In the genomic region with DNA sequence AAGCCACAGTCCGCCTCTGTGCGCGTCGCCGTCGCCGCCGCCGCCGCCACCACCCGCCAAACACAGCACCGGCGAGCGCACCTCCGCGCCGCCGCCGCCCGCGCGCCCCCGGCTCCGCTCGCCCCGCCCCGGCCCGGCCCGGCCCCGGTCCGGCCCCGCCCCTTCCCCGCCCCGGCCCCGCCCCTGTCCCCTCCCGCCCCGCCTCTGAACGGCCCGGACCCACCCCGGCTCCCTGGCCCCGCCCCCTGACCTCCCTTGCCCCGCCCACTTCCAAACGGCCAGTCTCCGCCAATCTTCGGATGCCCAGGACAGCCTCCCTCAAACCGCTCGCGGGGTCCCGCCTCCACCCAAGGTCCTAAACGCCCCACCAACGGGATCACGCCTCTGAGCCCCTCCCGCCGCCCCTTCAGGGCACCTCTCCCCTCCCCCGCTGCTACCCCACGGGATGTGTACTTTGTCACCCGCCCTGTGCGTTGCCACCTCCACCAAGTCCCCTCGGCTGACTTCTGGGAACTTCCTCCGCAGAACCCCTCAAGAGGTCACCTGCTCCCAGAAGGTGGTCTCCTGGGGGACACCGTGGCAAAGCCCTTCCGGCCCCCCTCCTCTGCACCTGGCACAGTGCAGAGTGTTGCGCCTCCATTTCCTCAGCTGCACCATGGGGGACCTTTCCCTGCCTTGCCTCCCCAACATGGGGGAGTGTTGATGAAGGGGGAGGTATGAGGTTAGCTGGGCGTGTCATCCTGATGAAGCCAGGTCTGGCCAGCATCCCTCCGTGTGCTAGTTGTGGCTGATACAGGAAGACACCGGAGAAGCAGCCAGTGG, we compare ENCODE assay signal across 8 cellular contexts. TPM values are rescaled to one million over a fixed set of nuclear protein-coding genes. Genes with fewer than 3 reads are reported as not detected.
A peak's percentile ranks its signal among the peaks of the same experiment; 100 is the strongest.
DNase-seq lines count a peak whose midpoint lies in the region; ATAC-seq and TF ChIP-seq lines count a peak whose summit lies in the region.

A gene (minus strand): TSS at position 85 of the 822 bp plus-strand sequence. CDS start 191 bp downstream, outside the sequence.

- CTCF ChIA-PET in GM10248 (lab: Yijun Ruan, JAX), result interaction anchor here (1.4 kb wide), 1 partner anchor 26 kb away, joined by 4 read pairs; no protein-coding TSS in a partner anchor

- H3K36me3 ChIP-seq in SJCRH30, result no peaks in the 10 kb centered on the region
- no peaks in the 10 kb centered on the region for H3K36me3 ChIP-seq in neural cell (ENCODE audit: insufficient read depth, low read length)

- ATAC-seq in HG03460 (IDR thresholded peaks at IDR 0.05; ENCODE audit: unreplicated experiment), result peak; percentile 58
- ATAC-seq in GM18520 (IDR thresholded peaks at IDR 0.05; ENCODE audit: unreplicated experiment), result no peak

- peaks cover 10% of the 10 kb centered on the region for H4K20me1 ChIP-seq in neural cell (ENCODE audit: insufficient read depth)

- no peaks in the 10 kb centered on the region for H3K4me1 ChIP-seq in SJCRH30

- no peaks in the 10 kb centered on the region for H3K9me2 ChIP-seq in neural cell (ENCODE audit: insufficient read depth, low read length)

- peak within 1 kb of the TSS; percentile 88 for H3K27ac Mint-ChIP-seq in stimulated activated naive CD8-positive, alpha-beta T cell treated with anti-CD3 and anti-CD28 coated beads, Interleukin-15, Interleukin-2, amounts not matched to agents 100 ng/mL and 50 ng/mL, for 24 hours

- H3K27me3 ChIP-seq in SJCRH30 (no peaks in the 10 kb centered on the region), neural cell (ENCODE audit: insufficient read depth, low read depth, low read length) (no peaks in the 10 kb centered on the region)

- peak within 1 kb of the TSS; percentile 66 for H3K4me3 ChIP-seq in SJCRH30
- peak within 1 kb of the TSS; percentile 64 for H3K4me3 ChIP-seq in fibroblast of villous mesenchyme (ENCODE audit: low read depth, low read length)
- H3K4me3 ChIP-seq in neural cell (ENCODE audit: low read length), result peak within 1 kb of the TSS; percentile 97

- no peaks in the 10 kb centered on the region for H3K9me3 Mint-ChIP-seq in stimulated activated naive CD8-positive, alpha-beta T cell treated with anti-CD3 and anti-CD28 coated beads, Interleukin-15, Interleukin-2, amounts not matched to agents 100 ng/mL and 50 ng/mL, for 24 hours

- H3K4me2 ChIP-seq in neural cell (ENCODE audit: low read length), result peak within 1 kb of the TSS; percentile 77

- peak within 1 kb of the TSS; percentile 51 for H2AFZ ChIP-seq in neural cell (ENCODE audit: low read depth, low read length)

- no peaks in the 10 kb centered on the region for H3K27me3 Mint-ChIP-seq in stimulated activated naive CD8-positive, alpha-beta T cell treated with anti-CD3 and anti-CD28 coated beads, Interleukin-15, Interleukin-2, amounts not matched to agents 100 ng/mL and 50 ng/mL, for 24 hours

- no peak for TF ChIP-seq RAD21 in neural cell (conservative IDR thresholded peaks at IDR 0.05)

- H3F3A ChIP-seq in neural cell (ENCODE audit: insufficient read depth, low read length, poor library complexity, severe bottlenecking), result no peaks in the 10 kb centered on the region

- no peak within 1 kb of the TSS for H3K27ac ChIP-seq in SJCRH30
- H3K27ac ChIP-seq in neural cell (ENCODE audit: low read length), result peak within 1 kb of the TSS; percentile 75

- no peaks in the 10 kb centered on the region for H3K9me3 ChIP-seq in SJCRH30 (replicated peaks)
- no peaks in the 10 kb centered on the region for H3K9me3 ChIP-seq in neural cell (ENCODE audit: low read length)

- H3K4me1 Mint-ChIP-seq in stimulated activated naive CD8-positive, alpha-beta T cell treated with anti-CD3 and anti-CD28 coated beads, Interleukin-15, Interleukin-2, amounts not matched to agents 100 ng/mL and 50 ng/mL, for 24 hours (ENCODE audit: low read depth), result peaks cover 54% of the 10 kb centered on the region

- peak within 1 kb of the TSS; percentile 90 for H3K4me3 Mint-ChIP-seq in stimulated activated naive CD8-positive, alpha-beta T cell treated with anti-CD3 and anti-CD28 coated beads, Interleukin-15, Interleukin-2, amounts not matched to agents 100 ng/mL and 50 ng/mL, for 24 hours

- peak within 1 kb of the TSS; percentile 98 for H3K9ac ChIP-seq in neural cell (ENCODE audit: low read length)

- TF ChIP-seq CTCF in GM10248 (IDR thresholded peaks at IDR 0.05; ENCODE audit: control extremely low read depth, extremely low read depth, low read depth, missing control alignments) (no peak), fibroblast of villous mesenchyme (IDR thresholded peaks at IDR 0.05; ENCODE audit: insufficient read depth, low read depth, low read length) (no peak), neural cell (IDR thresholded peaks at IDR 0.05; ENCODE audit: poor library complexity, severe bottlenecking) (no peak)

- POLR2A ChIA-PET in GM10248 (lab: Yijun Ruan, JAX), result no interaction called here

- H3K36me3 Mint-ChIP-seq in stimulated activated naive CD8-positive, alpha-beta T cell treated with anti-CD3 and anti-CD28 coated beads, Interleukin-15, Interleukin-2, amounts not matched to agents 100 ng/mL and 50 ng/mL, for 24 hours (ENCODE audit: low read depth), result peaks cover 5% of the 10 kb centered on the region

- TF ChIP-seq EP300 in neural cell (conservative IDR thresholded peaks at IDR 0.05; ENCODE audit: poor library complexity, severe bottlenecking), result no peak

- DNase-seq in GM10248 (ENCODE audit: extremely low spot score) (peak; percentile 98), SJCRH30 (peak; percentile 74 to 77), activated gamma-delta T cell treated with Interleukin-2 at 50 U/mL for 16 hours (peak; percentile 85), fibroblast of villous mesenchyme (ENCODE audit: low read depth) (peak; percentile 78)

- H3K79me2 ChIP-seq in neural cell (replicated peaks; ENCODE audit: insufficient read depth, low read length), result peaks cover 36% of the 10 kb centered on the region

TF ChIP-seq in neural cell, 6 proteins besides CTCF, POLR2A, EP300 and RAD21:
- peak; percentile 67 for TF ChIP-seq POLR2AphosphoS5 (IDR thresholded peaks at IDR 0.05)
- TF ChIP-seq, protein P1, sequence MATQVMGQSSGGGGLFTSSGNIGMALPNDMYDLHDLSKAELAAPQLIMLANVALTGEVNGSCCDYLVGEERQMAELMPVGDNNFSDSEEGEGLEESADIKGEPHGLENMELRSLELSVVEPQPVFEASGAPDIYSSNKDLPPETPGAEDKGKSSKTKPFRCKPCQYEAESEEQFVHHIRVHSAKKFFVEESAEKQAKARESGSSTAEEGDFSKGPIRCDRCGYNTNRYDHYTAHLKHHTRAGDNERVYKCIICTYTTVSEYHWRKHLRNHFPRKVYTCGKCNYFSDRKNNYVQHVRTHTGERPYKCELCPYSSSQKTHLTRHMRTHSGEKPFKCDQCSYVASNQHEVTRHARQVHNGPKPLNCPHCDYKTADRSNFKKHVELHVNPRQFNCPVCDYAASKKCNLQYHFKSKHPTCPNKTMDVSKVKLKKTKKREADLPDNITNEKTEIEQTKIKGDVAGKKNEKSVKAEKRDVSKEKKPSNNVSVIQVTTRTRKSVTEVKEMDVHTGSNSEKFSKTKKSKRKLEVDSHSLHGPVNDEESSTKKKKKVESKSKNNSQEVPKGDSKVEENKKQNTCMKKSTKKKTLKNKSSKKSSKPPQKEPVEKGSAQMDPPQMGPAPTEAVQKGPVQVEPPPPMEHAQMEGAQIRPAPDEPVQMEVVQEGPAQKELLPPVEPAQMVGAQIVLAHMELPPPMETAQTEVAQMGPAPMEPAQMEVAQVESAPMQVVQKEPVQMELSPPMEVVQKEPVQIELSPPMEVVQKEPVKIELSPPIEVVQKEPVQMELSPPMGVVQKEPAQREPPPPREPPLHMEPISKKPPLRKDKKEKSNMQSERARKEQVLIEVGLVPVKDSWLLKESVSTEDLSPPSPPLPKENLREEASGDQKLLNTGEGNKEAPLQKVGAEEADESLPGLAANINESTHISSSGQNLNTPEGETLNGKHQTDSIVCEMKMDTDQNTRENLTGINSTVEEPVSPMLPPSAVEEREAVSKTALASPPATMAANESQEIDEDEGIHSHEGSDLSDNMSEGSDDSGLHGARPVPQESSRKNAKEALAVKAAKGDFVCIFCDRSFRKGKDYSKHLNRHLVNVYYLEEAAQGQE (IDR thresholded peaks at IDR 0.05; ENCODE audit: borderline replicate concordance), result no peak

RNA-seq across cellular contexts. Expression of the gene that starts here (rescaled TPM):
- 9.3 and 15.2 TPM in 2 replicates for total RNA-seq in SJCRH30 (2014; rRNA removed; shearing (Covaris generic))
- total RNA-seq in fibroblast of villous mesenchyme, result 44.5 and 55.4 TPM in 2 replicates
- 83.5 and 129 TPM in 2 replicates for polyA plus RNA-seq in neural cell
- polyA minus RNA-seq in neural cell, result 83.7 and 98.6 TPM in 2 replicates
